ENCODE assay signal across 14 cellular contexts in genomic region chr5:132873119-132873929, GRCh38. TPM values are rescaled to one million over a fixed set of nuclear protein-coding genes. Genes with fewer than 3 reads are reported as not detected.
A peak's percentile ranks its signal among the peaks of the same experiment; 100 is the strongest.
DNase-seq lines count a peak whose midpoint lies in the region; ATAC-seq and TF ChIP-seq lines count a peak whose summit lies in the region.
"Had no signal": no experiment of that assay in that cellular context is flagged by ENCODE, and none has a peak within 500 bp of the region (broad histone marks: within the 10 kb centered on the region; RNA-seq: fewer than 3 reads in every experiment).

LEAP2 (plus strand) TSS chr5:132873668; CDS start chr5:132873695, 27 bp downstream.

- DNase-seq in Caco-2 (peak; percentile 60 to 70), T-helper 17 cell (no peak), left ventricle myocardium inferior (no peak), prostate gland (ENCODE audit: low spot score) (no peak), T-cell (no peak)
- DNase-seq in natural killer cell treated with Interleukin-12 subunit alpha and Interleukin-12 subunit beta and Interleukin-15 and Interleukin-18, amount 100 ng/mL, for 72 hours (ENCODE audit: low spot score) = no peak
- no peak for DNase-seq in activated CD4-positive, alpha-beta memory T cell treated with anti-CD3 and anti-CD28 coated beads for 36 hours
- DNase-seq: H7, NCI-H2107, uterus had no signal

- H3K27ac ChIP-seq in left ventricle myocardium inferior (replicated peaks) (peak within 1 kb of the TSS; percentile 64), prostate gland (no peak within 1 kb of the TSS)
- H3K27ac ChIP-seq: KMS-11, uterus had no signal

- WGBS in prostate gland = 76% methylated on average over 6 of the region's 6 CpGs

- no peaks in the 10 kb centered on the region for H3K27me3 ChIP-seq in Caco-2 (replicated peaks; ENCODE audit: control insufficient read depth, insufficient read depth, low read length)
- H3K27me3 ChIP-seq in left ventricle myocardium inferior (ENCODE audit: low read depth) = no peaks in the 10 kb centered on the region
- no peaks in the 10 kb centered on the region for H3K27me3 ChIP-seq in prostate gland (replicated peaks; ENCODE audit: insufficient read depth)
- H3K27me3 ChIP-seq: uterus had no signal

- H3K9me3 ChIP-seq in Caco-2 = no peaks in the 10 kb centered on the region
- H3K9me3 ChIP-seq in T-helper 17 cell (ENCODE audit: control insufficient read depth, low read length, poor library complexity, severe bottlenecking) = no peaks in the 10 kb centered on the region
- H3K9me3 ChIP-seq in left ventricle myocardium inferior (replicated peaks) = no peaks in the 10 kb centered on the region
- H3K9me3 ChIP-seq in prostate gland = no peaks in the 10 kb centered on the region
- H3K9me3 ChIP-seq: uterus had no signal

- intact Hi-C loops in Caco-2 (cut with micrococcal nuclease; ENCODE audit: unreplicated experiment) = loop anchor here (1.0 kb wide), 1 partner anchor 10 kb away; no protein-coding TSS in a partner anchor
- intact Hi-C loops in left ventricle myocardium inferior (cut with micrococcal nuclease) = no loop called here
- intact Hi-C loops in prostate gland (cut with DNase I) = no loop called here
- intact Hi-C loops in activated CD4-positive, alpha-beta memory T cell treated with anti-CD3 and anti-CD28 coated beads for 36 hours (cut with micrococcal nuclease) = no loop called here

- TF ChIP-seq CTCF in Caco-2 (IDR thresholded peaks at IDR 0.05; ENCODE audit: insufficient read depth in 1 of 2, low read depth in 1 of 2, low read length in 1 of 2, severe bottlenecking in 1 of 2, unreplicated experiment in 1 of 2) = no peak
- TF ChIP-seq CTCF in left ventricle myocardium inferior (IDR thresholded peaks at IDR 0.05; ENCODE audit: borderline replicate concordance) = no peak
- no peak for TF ChIP-seq CTCF in prostate gland (IDR thresholded peaks at IDR 0.05)

- H3K9me3 Mint-ChIP-seq in Caco-2 (ENCODE audit: unreplicated experiment) (no peaks in the 10 kb centered on the region), T-cell (no peaks in the 10 kb centered on the region)
- no peaks in the 10 kb centered on the region for H3K9me3 Mint-ChIP-seq in natural killer cell treated with Interleukin-12 subunit alpha and Interleukin-12 subunit beta and Interleukin-15 and Interleukin-18, amount 100 ng/mL, for 72 hours
- no peaks in the 10 kb centered on the region for H3K9me3 Mint-ChIP-seq in activated CD4-positive, alpha-beta memory T cell treated with anti-CD3 and anti-CD28 coated beads for 36 hours
- H3K9me3 Mint-ChIP-seq: T-helper 2 cell treated with Interferon-gamma antibody and Interleukin-4, amounts not matched to agents 5 μg/mL and 100 μg/mL, for 36 hours had no signal

- CTCF ChIA-PET in Caco-2 (lab: Charles Lee) (no interaction called here), T-cell (lab: Charles Lee) (interaction anchor here in 1 of 2 donors (0.6 kb wide), 1 partner anchor 45 kb away, joined by 3 read pairs; no protein-coding TSS in a partner anchor)
- CTCF ChIA-PET in activated CD4-positive, alpha-beta memory T cell treated with anti-CD3 and anti-CD28 coated beads for 36 hours (lab: Charles Lee) = no interaction called here

- H3K4me1 ChIP-seq in Caco-2 (peaks cover 43% of the 10 kb centered on the region), left ventricle myocardium inferior (peaks cover 63% of the 10 kb centered on the region), prostate gland (replicated peaks) (no peaks in the 10 kb centered on the region)
- H3K4me1 ChIP-seq: uterus had no signal

- H3K4me3 ChIP-seq in Caco-2 (ENCODE audit: low read depth, low read length) = no peak within 1 kb of the TSS
- H3K4me3 ChIP-seq in left ventricle myocardium inferior = no peak within 1 kb of the TSS
- H3K4me3 ChIP-seq in prostate gland = no peak within 1 kb of the TSS
- H3K4me3 ChIP-seq: uterus had no signal

- H3K4me3 Mint-ChIP-seq in Caco-2 (ENCODE audit: unreplicated experiment) (peak within 1 kb of the TSS; percentile 47), T-helper 17 cell (no peak within 1 kb of the TSS), T-cell (no peak within 1 kb of the TSS)
- no peak within 1 kb of the TSS for H3K4me3 Mint-ChIP-seq in natural killer cell treated with Interleukin-12 subunit alpha and Interleukin-12 subunit beta and Interleukin-15 and Interleukin-18, amount 100 ng/mL, for 72 hours
- no peak within 1 kb of the TSS for H3K4me3 Mint-ChIP-seq in activated CD4-positive, alpha-beta memory T cell treated with anti-CD3 and anti-CD28 coated beads for 36 hours
- H3K4me3 Mint-ChIP-seq: T-helper 2 cell treated with Interferon-gamma antibody and Interleukin-4, amounts not matched to agents 5 μg/mL and 100 μg/mL, for 36 hours had no signal

- H3K36me3 Mint-ChIP-seq in Caco-2 (ENCODE audit: insufficient read depth, unreplicated experiment) (peaks cover 77% of the 10 kb centered on the region), T-helper 17 cell (ENCODE audit: low read depth) (no peaks in the 10 kb centered on the region), T-cell (peaks cover 30% of the 10 kb centered on the region)
- H3K36me3 Mint-ChIP-seq in natural killer cell treated with Interleukin-12 subunit alpha and Interleukin-12 subunit beta and Interleukin-15 and Interleukin-18, amount 100 ng/mL, for 72 hours = no peaks in the 10 kb centered on the region
- H3K36me3 Mint-ChIP-seq in activated CD4-positive, alpha-beta memory T cell treated with anti-CD3 and anti-CD28 coated beads for 36 hours = peaks cover 26% of the 10 kb centered on the region

- no TSS peak for BruUV-seq in Caco-2 (replicated peaks; lab: Mats Ljungman, UMichigan)

- H3K27me3 Mint-ChIP-seq in Caco-2 (ENCODE audit: insufficient read depth, unreplicated experiment) (no peaks in the 10 kb centered on the region), T-helper 17 cell (no peaks in the 10 kb centered on the region), T-cell (no peaks in the 10 kb centered on the region)
- no peaks in the 10 kb centered on the region for H3K27me3 Mint-ChIP-seq in natural killer cell treated with Interleukin-12 subunit alpha and Interleukin-12 subunit beta and Interleukin-15 and Interleukin-18, amount 100 ng/mL, for 72 hours
- H3K27me3 Mint-ChIP-seq in activated CD4-positive, alpha-beta memory T cell treated with anti-CD3 and anti-CD28 coated beads for 36 hours = no peaks in the 10 kb centered on the region

- peak within 1 kb of the TSS; percentile 45 for H3K27ac Mint-ChIP-seq in Caco-2 (ENCODE audit: unreplicated experiment)
- H3K27ac Mint-ChIP-seq in T-helper 17 cell = peak within 1 kb of the TSS; percentile 61
- H3K27ac Mint-ChIP-seq in natural killer cell treated with Interleukin-12 subunit alpha and Interleukin-12 subunit beta and Interleukin-15 and Interleukin-18, amount 100 ng/mL, for 72 hours = peak within 1 kb of the TSS; percentile 7 to 15
- no peak within 1 kb of the TSS for H3K27ac Mint-ChIP-seq in activated CD4-positive, alpha-beta memory T cell treated with anti-CD3 and anti-CD28 coated beads for 36 hours
- peak within 1 kb of the TSS in 1 of 2 donors; percentile 29 for H3K27ac Mint-ChIP-seq in T-cell
- H3K27ac Mint-ChIP-seq: T-helper 2 cell treated with Interferon-gamma antibody and Interleukin-4, amounts not matched to agents 5 μg/mL and 100 μg/mL, for 36 hours had no signal

- H3K4me1 Mint-ChIP-seq in Caco-2 (ENCODE audit: low read depth, unreplicated experiment) (peaks cover 26% of the 10 kb centered on the region), T-helper 17 cell (peaks cover 4% of the 10 kb centered on the region), T-cell (peaks cover 0 to 4% (median 3%) of the 10 kb centered on the region in 3 donors)
- peaks cover 3 to 4% of the 10 kb centered on the region in 2 donors for H3K4me1 Mint-ChIP-seq in natural killer cell treated with Interleukin-12 subunit alpha and Interleukin-12 subunit beta and Interleukin-15 and Interleukin-18, amount 100 ng/mL, for 72 hours (ENCODE audit: low read depth in 2 of 2)
- peaks cover 5% of the 10 kb centered on the region for H3K4me1 Mint-ChIP-seq in activated CD4-positive, alpha-beta memory T cell treated with anti-CD3 and anti-CD28 coated beads for 36 hours (ENCODE audit: low read depth)

- POLR2A ChIA-PET in Caco-2 (lab: Charles Lee) = no interaction called here
- POLR2A ChIA-PET in activated CD4-positive, alpha-beta memory T cell treated with anti-CD3 and anti-CD28 coated beads for 36 hours (lab: Charles Lee) = no interaction called here
- POLR2A ChIA-PET in T-cell (lab: Charles Lee) = interaction anchor here in 1 of 2 donors (0.6 kb wide), 1 partner anchor 453 kb away, joined by 5 read pairs; no protein-coding TSS in a partner anchor

- H3K36me3 ChIP-seq in Caco-2 (ENCODE audit: control insufficient read depth, insufficient read depth, low read length) (peaks cover 11% of the 10 kb centered on the region), left ventricle myocardium inferior (peaks cover 42% of the 10 kb centered on the region), prostate gland (peaks cover 0 to 6% of the 10 kb centered on the region in 2 donors)
- H3K36me3 ChIP-seq: uterus had no signal

- no peak for ATAC-seq in T-helper 17 cell
- no peak for ATAC-seq in natural killer cell treated with Interleukin-12 subunit alpha and Interleukin-12 subunit beta and Interleukin-15 and Interleukin-18, amount 100 ng/mL, for 72 hours
- no peak for ATAC-seq in T-cell (replicated peaks in 1 of 4)
- no peak for ATAC-seq in GM19397 (IDR thresholded peaks at IDR 0.05; ENCODE audit: unreplicated experiment)
- ATAC-seq: esophagus mucosa had no signal

- TF ChIP-seq POLR2A in prostate gland (IDR thresholded peaks at IDR 0.05) = no peak

RNA-seq across cellular contexts. Expression of gene LEAP2, which starts in this region (rescaled TPM):
- 1.1 and 4.1 TPM in 2 replicates for total RNA-seq in Caco-2 (2022)
- 1 to 10 TPM in 1 of 2 donors, under 1 TPM in 1; 0.47 to 1.0 TPM for total RNA-seq in T-helper 17 cell
- total RNA-seq in left ventricle myocardium inferior = 1.9 TPM
- 1 to 10 TPM; 2.7 to 5.6 TPM for total RNA-seq in natural killer cell treated with Interleukin-12 subunit alpha and Interleukin-12 subunit beta and Interleukin-15 and Interleukin-18, amount 100 ng/mL, for 72 hours
- total RNA-seq in prostate gland = 1 to 10 TPM in 1 of 2 donors, under 1 TPM in 1; 0.32 to 1.4 TPM
- 1 to 10 TPM; 1.7 to 3.2 TPM for total RNA-seq in activated CD4-positive, alpha-beta memory T cell treated with anti-CD3 and anti-CD28 coated beads for 36 hours
- total RNA-seq in T-cell = 1 to 10 TPM; 1.3 to 6.2 (median 3.7) TPM

Comparison
In these comparisons a context has a peak if more than half of its experiments do, and no peak if none do; other contexts are left out.
1. DNase-seq: peak in Caco-2 (2 of 2); none in T-helper 17 cell (0 of 3), left ventricle myocardium inferior (single experiment), natural killer cell treated with Interleukin-12 subunit alpha and Interleukin-12 subunit beta and Interleukin-15 and Interleukin-18, amount 100 ng/mL, for 72 hours (single experiment), prostate gland (single experiment), activated CD4-positive, alpha-beta memory T cell treated with anti-CD3 and anti-CD28 coated beads for 36 hours (single experiment) and T-cell (0 of 34).